1 cellular context compared by ENCODE assay signal in genomic region chr3:100703865-100704264, GRCh38.
TF ChIP-seq lines count a peak whose summit lies in the region.

No MANE protein-coding gene starts in this region.

TF ChIP-seq in K562, 482 proteins besides CTCF, POLR2A, EP300 and RAD21:
- TF ChIP-seq BCLAF1 (IDR thresholded peaks at IDR 0.05; ENCODE audit: borderline replicate concordance in 1 of 2, control insufficient read depth in 1 of 2, low read depth in 2 of 2, low read length in 1 of 2) (no peak), BRD4 (IDR thresholded peaks at IDR 0.05) (no peak), ZNF384 (IDR thresholded peaks at IDR 0.05; ENCODE audit: low read depth, low read length) (no peak), ZC3H4 (CRISPR knock-in tag; IDR thresholded peaks at IDR 0.05; ENCODE audit: borderline replicate concordance) (no peak), NEUROD1 (IDR thresholded peaks at IDR 0.05; ENCODE audit: borderline replicate concordance, low read depth, low read length, partially characterized antibody) (no peak), THAP12 (CRISPR knock-in tag; IDR thresholded peaks at IDR 0.05) (no peak), ZMIZ1 (IDR thresholded peaks at IDR 0.05; ENCODE audit: low read depth in 2 of 2, low read length in 2 of 2) (no peak), KLF1 (tag; IDR thresholded peaks at IDR 0.05) (no peak), PHF8 (IDR thresholded peaks at IDR 0.05; ENCODE audit: borderline replicate concordance, low read length) (no peak)
TF ChIP-seq in K562: peak in this region for 0.
